21 cellular contexts compared by ENCODE assay signal in the genomic region with DNA sequence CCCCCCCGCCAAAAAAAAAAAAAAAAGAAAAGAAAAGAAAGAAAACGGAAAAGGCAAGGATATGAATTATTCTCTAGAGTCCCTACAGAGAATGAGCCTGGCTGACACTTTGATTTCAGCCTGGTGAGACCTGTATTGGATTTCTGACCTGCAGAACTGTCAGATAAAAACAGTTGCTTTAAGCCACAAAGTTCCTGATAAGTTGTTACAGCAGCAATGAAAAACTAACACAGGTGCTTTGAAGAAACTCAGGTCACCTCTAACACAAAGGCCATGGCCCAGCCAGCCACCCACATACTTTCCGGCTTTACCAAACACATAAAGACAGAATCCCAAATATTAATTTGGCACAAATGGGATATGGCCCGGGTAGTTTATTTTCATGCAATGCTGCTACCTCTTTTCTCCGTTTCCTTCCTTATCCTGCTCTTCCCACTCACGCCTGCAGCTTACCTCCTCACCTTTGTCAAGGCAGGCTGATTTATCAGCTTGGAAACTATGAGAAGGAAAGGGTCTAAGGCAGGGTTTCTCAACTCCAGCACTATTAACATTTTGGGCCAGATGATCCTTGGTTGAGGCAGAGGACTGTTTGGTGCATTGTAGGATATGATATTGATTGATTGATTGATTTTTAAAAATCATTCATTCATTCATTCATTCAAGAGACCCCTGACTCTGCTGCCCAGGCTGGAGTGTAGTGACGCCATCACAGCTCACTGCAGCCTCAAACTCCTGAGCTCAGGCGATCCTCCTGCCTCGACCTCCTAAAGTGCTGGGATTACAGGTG.
DNase-seq lines count a peak whose midpoint lies in the region; ATAC-seq, FAIRE-seq and TF ChIP-seq lines count a peak whose summit lies in the region.
"Had no signal": no experiment of that assay in that cellular context is flagged by ENCODE, and none has a peak within 500 bp of the region (broad histone marks: within the 10 kb centered on the region; RNA-seq: fewer than 3 reads in every experiment).

No MANE protein-coding gene starts in this region.

- RAD21 ChIA-PET in GM12878 (lab: Charles Lee; ENCODE audit: unreplicated experiment): interaction anchor here (0.6 to 0.7 kb wide), 2 partner anchors 156 to 313 kb away, joined by 3 to 4 read pairs; no protein-coding TSS in a partner anchor

- in situ Hi-C loops in GM12878 (cut with MboI): no loop called here

- CTCF ChIA-PET in activated naive CD4-positive, alpha-beta T cell treated with anti-CD3 and anti-CD28 coated beads for 36 hours (lab: Charles Lee): interaction anchor here (1.0 kb wide), 1 partner anchor 90 kb away, joined by 3 read pairs; no protein-coding TSS in a partner anchor
- CTCF ChIA-PET in GM12878 (lab: Yijun Ruan, JAX): interaction anchor here (1.4 to 1.8 kb wide), 3 partner anchors 15 to 53 kb away, joined by 3 to 7 read pairs (median 3); no protein-coding TSS in a partner anchor

- H3K36me3 Mint-ChIP-seq in activated naive CD4-positive, alpha-beta T cell treated with anti-CD3 and anti-CD28 coated beads, Interleukin-2, amount 50 U/mL, for 24 hours: peaks cover 12% of the 10 kb centered on the region
- peaks cover 1% of the 10 kb centered on the region for H3K36me3 Mint-ChIP-seq in activated naive CD4-positive, alpha-beta T cell treated with anti-CD3 and anti-CD28 coated beads for 36 hours (ENCODE audit: low read depth)
- peaks cover 2% of the 10 kb centered on the region for H3K36me3 Mint-ChIP-seq in T-helper 17 cell (ENCODE audit: low read depth)

- peaks cover 10% of the 10 kb centered on the region for H3K9me3 Mint-ChIP-seq in activated naive CD4-positive, alpha-beta T cell treated with anti-CD3 and anti-CD28 coated beads, Interleukin-2, amount 50 U/mL, for 24 hours
- H3K9me3 Mint-ChIP-seq in activated naive CD4-positive, alpha-beta T cell treated with anti-CD3 and anti-CD28 coated beads for 36 hours: no peaks in the 10 kb centered on the region

- ATAC-seq in T-helper 17 cell (no peak), GM12878 (no peak), GM19463 (IDR thresholded peaks at IDR 0.05; ENCODE audit: unreplicated experiment) (no peak)
- ATAC-seq: PC-3 had no signal

- no peak overlapping the region for H3K4me3 Mint-ChIP-seq in activated naive CD4-positive, alpha-beta T cell treated with anti-CD3 and anti-CD28 coated beads, Interleukin-2, amount 50 U/mL, for 24 hours
- no peak overlapping the region for H3K4me3 Mint-ChIP-seq in activated naive CD4-positive, alpha-beta T cell treated with anti-CD3 and anti-CD28 coated beads for 36 hours
- H3K4me3 Mint-ChIP-seq in T-helper 17 cell: no peak overlapping the region

- SMC1A ChIA-PET in GM12878 (lab: Charles Lee; ENCODE audit: uncharacterized antibody, unreplicated experiment): interaction anchor here (1.1 to 1.2 kb wide), 2 partner anchors 22 to 23 kb away, joined by 3 read pairs; no protein-coding TSS in a partner anchor

- TF ChIP-seq EP300 in GM12878 (IDR thresholded peaks at IDR 0.05; ENCODE audit: borderline replicate concordance in 1 of 2, control insufficient read depth in 1 of 2, low read depth in 2 of 2, low read length in 2 of 2): no peak

- no peak overlapping the region for H3K4me3 ChIP-seq in GM12878
- H3K4me3 ChIP-seq in neutrophil (ENCODE audit: low read depth in 1 of 2, low read length in 1 of 2): no peak overlapping the region
- H3K4me3 ChIP-seq: BLaER1 treated with 17β-estradiol and CSF1 and Interleukin-3, amounts not matched to agents 10 nM and 100 nM; HAP-1 had no signal

- TF ChIP-seq RAD21 in GM12878 (IDR thresholded peaks at IDR 0.05; ENCODE audit: insufficient read depth, low read depth, low read length): no peak

- H3K27me3 ChIP-seq in GM12878 (replicated peaks in 1 of 2; ENCODE audit: control insufficient read depth in 2 of 2, insufficient read depth in 2 of 2, low read length in 1 of 2): no peaks in the 10 kb centered on the region
- no peaks in the 10 kb centered on the region for H3K27me3 ChIP-seq in neutrophil
- H3K27me3 ChIP-seq: BLaER1 treated with 17β-estradiol and CSF1 and Interleukin-3, amounts not matched to agents 10 nM and 100 nM had no signal

- intact Hi-C loops in activated naive CD4-positive, alpha-beta T cell treated with anti-CD3 and anti-CD28 coated beads for 36 hours (cut with micrococcal nuclease): no loop called here
- intact Hi-C loops in GM12878 (cut with micrococcal nuclease; ENCODE audit: unreplicated experiment): no loop called here

- no peak overlapping the region for H3K4me2 ChIP-seq in GM12878 (ENCODE audit: control insufficient read depth, insufficient read depth)

- H3K27me3 Mint-ChIP-seq in activated naive CD4-positive, alpha-beta T cell treated with anti-CD3 and anti-CD28 coated beads, Interleukin-2, amount 50 U/mL, for 24 hours: no peaks in the 10 kb centered on the region
- no peaks in the 10 kb centered on the region for H3K27me3 Mint-ChIP-seq in activated naive CD4-positive, alpha-beta T cell treated with anti-CD3 and anti-CD28 coated beads for 36 hours (ENCODE audit: low read depth)
- H3K27me3 Mint-ChIP-seq in T-helper 17 cell: no peaks in the 10 kb centered on the region

- peaks cover 39% of the 10 kb centered on the region for H3K4me1 Mint-ChIP-seq in activated naive CD4-positive, alpha-beta T cell treated with anti-CD3 and anti-CD28 coated beads, Interleukin-2, amount 50 U/mL, for 24 hours
- H3K4me1 Mint-ChIP-seq in activated naive CD4-positive, alpha-beta T cell treated with anti-CD3 and anti-CD28 coated beads for 36 hours (ENCODE audit: low read depth): peaks cover 45% of the 10 kb centered on the region
- H3K4me1 Mint-ChIP-seq in T-helper 17 cell: peaks cover 44% of the 10 kb centered on the region

- no TSS peak for BruUV-seq in GM12878 (replicated peaks; lab: Mats Ljungman, UMichigan)

- POLR2A ChIA-PET in GM12878 (lab: Charles Lee): interaction anchor here (0.6 kb wide), 3 partner anchors 23 to 1408 kb away, joined by 3 to 5 read pairs (median 3); no protein-coding TSS in a partner anchor

- no peaks in the 10 kb centered on the region for H4K20me1 ChIP-seq in GM12878 (ENCODE audit: control insufficient read depth, insufficient read depth)

- H3K36me3 ChIP-seq in GM12878 (ENCODE audit: control insufficient read depth in 2 of 2, insufficient read depth in 2 of 2, low read length in 1 of 2) (no peaks in the 10 kb centered on the region; a peak in 1 of 4 replicates), neutrophil (no peaks in the 10 kb centered on the region)
- H3K36me3 ChIP-seq: HAP-1 had no signal

- 71% methylated on average over 8 of the region's 9 CpGs for WGBS in GM12878 (ENCODE audit: insufficient coverage, insufficient replicate concordance, low lambda C conversion rate, missing lambda C conversion rate)

- no peak for FAIRE-seq in GM12878 (lab: Jason Lieb, UNC)
- FAIRE-seq: D721Med, GM12892 had no signal

- H3K9ac ChIP-seq in GM12878 (ENCODE audit: control insufficient read depth, insufficient read depth, low read length): no peak overlapping the region
- H3K9ac ChIP-seq: BLaER1 treated with 17β-estradiol and CSF1 and Interleukin-3, amounts not matched to agents 10 nM and 100 nM had no signal

- H3K27ac Mint-ChIP-seq in activated naive CD4-positive, alpha-beta T cell treated with anti-CD3 and anti-CD28 coated beads, Interleukin-2, amount 50 U/mL, for 24 hours: peak overlapping the region; percentile 6
- no peak overlapping the region for H3K27ac Mint-ChIP-seq in activated naive CD4-positive, alpha-beta T cell treated with anti-CD3 and anti-CD28 coated beads for 36 hours
- H3K27ac Mint-ChIP-seq in T-helper 17 cell: peak overlapping the region; percentile 88

- TF ChIP-seq CTCF in GM12878 (IDR thresholded peaks at IDR 0.05 in 2 of 3, conservative IDR thresholded peaks at IDR 0.05 in 1 of 3; ENCODE audit: control insufficient read depth in 2 of 3, extremely low read depth in 1 of 3, insufficient read depth in 1 of 3, low read depth in 3 of 3, low read length in 3 of 3): no peak
- TF ChIP-seq CTCF in neutrophil (IDR thresholded peaks at IDR 0.05): no peak

- no peaks in the 10 kb centered on the region for H3K79me2 ChIP-seq in GM12878 (ENCODE audit: control insufficient read depth, insufficient read depth, low read length)

- H3K4me1 ChIP-seq in GM12878 (ENCODE audit: control insufficient read depth, insufficient read depth, low read length): peaks cover 31% of the 10 kb centered on the region
- H3K4me1 ChIP-seq in neutrophil (ENCODE audit: control insufficient read depth in 1 of 2, insufficient read depth in 1 of 2, low read depth in 1 of 2, low read length in 1 of 2): peaks cover 55 to 56% of the 10 kb centered on the region in 2 experiments

- no peak for DNase-seq in activated naive CD4-positive, alpha-beta T cell treated with anti-CD3 and anti-CD28 coated beads for 36 hours
- DNase-seq in T-helper 17 cell: no peak
- DNase-seq in GM12878 (ENCODE audit: low read depth, low spot score): no peak
- DNase-seq in ureter (ENCODE audit: low spot score): no peak
- DNase-seq in central memory CD4-positive, alpha-beta T cell: no peak
- DNase-seq: NCI-H1092 treated with DMSO at 0.1 percent for 48 hours, NCI-H146, NCI-H2029 treated with DMSO at 0.1 percent for 48 hours, NCI-H2171, NCI-H526, PC-3, SIG-M5 had no signal

- H3K27ac ChIP-seq in GM12878 (ENCODE audit: control insufficient read depth, insufficient read depth): no peak overlapping the region
- H3K27ac ChIP-seq in neutrophil: peak overlapping the region; percentile 51
- H3K27ac ChIP-seq: BLaER1 treated with 17β-estradiol and CSF1 and Interleukin-3, amounts not matched to agents 10 nM and 100 nM; HL-60; RWPE1 had no signal

- H3K9me3 ChIP-seq in T-helper 17 cell (ENCODE audit: control insufficient read depth, low read length, poor library complexity, severe bottlenecking) (no peaks in the 10 kb centered on the region), GM12878 (replicated peaks; ENCODE audit: control insufficient read depth, insufficient read depth, low read length) (no peaks in the 10 kb centered on the region), neutrophil (no peaks in the 10 kb centered on the region)
- H3K9me3 ChIP-seq: BLaER1 treated with 17β-estradiol and CSF1 and Interleukin-3, amounts not matched to agents 10 nM and 100 nM; HAP-1 had no signal

- no peak overlapping the region for H2AFZ ChIP-seq in GM12878 (ENCODE audit: control insufficient read depth, low read depth, low read length)

- TF ChIP-seq POLR2A in GM12878 (IDR thresholded peaks at IDR 0.05; ENCODE audit: low read depth, low read length): no peak

TF ChIP-seq in GM12878, 131 proteins besides CTCF, POLR2A, EP300 and RAD21:
- TF ChIP-seq MYB (IDR thresholded peaks at IDR 0.05; ENCODE audit: borderline replicate concordance, low read depth, low read length) (no peak), BMI1 (IDR thresholded peaks at IDR 0.05; ENCODE audit: borderline replicate concordance) (no peak), ZNF24 (IDR thresholded peaks at IDR 0.05) (peak; percentile 67; the same call in 1 of the 2 replicates)
